In the genomic region with DNA sequence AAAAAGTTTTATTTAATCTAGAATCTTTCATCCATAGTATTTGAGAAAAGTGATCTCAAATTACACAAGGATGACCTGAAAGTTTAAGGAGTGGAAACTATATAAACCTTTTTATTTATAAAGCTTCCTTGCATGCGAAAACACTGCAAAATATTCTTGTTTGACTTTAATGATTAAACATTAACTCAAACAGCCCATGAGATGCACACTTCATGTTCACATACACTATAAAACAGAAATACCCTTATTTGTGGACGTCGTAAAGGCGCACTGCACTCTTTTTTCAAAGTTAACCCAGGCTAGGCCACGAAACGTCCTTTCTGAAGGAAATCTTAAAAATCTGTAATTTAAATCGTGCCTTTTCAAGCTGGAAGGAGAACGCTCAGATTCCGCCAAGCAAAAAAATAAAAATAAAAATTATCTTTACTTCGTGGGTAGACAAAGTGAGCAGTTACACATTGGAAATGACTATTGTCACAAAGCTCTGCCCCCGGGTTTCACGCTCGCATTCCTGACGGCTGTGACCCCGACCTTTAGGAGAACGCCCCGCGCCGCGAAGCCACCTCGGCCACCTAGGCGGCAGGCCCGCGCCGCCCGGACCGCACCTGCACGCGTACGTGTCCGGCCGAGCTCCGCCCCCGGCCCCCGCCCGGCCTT, we compare ENCODE assay signal across 1 cellular context.
A peak's percentile ranks its signal among the peaks of the same experiment; 100 is the strongest.
TF ChIP-seq lines count a peak whose summit lies in the region.

No MANE protein-coding gene starts in this region.

TF ChIP-seq in K562, 482 proteins besides CTCF, POLR2A, EP300 and RAD21:
- TF ChIP-seq, protein P1, sequence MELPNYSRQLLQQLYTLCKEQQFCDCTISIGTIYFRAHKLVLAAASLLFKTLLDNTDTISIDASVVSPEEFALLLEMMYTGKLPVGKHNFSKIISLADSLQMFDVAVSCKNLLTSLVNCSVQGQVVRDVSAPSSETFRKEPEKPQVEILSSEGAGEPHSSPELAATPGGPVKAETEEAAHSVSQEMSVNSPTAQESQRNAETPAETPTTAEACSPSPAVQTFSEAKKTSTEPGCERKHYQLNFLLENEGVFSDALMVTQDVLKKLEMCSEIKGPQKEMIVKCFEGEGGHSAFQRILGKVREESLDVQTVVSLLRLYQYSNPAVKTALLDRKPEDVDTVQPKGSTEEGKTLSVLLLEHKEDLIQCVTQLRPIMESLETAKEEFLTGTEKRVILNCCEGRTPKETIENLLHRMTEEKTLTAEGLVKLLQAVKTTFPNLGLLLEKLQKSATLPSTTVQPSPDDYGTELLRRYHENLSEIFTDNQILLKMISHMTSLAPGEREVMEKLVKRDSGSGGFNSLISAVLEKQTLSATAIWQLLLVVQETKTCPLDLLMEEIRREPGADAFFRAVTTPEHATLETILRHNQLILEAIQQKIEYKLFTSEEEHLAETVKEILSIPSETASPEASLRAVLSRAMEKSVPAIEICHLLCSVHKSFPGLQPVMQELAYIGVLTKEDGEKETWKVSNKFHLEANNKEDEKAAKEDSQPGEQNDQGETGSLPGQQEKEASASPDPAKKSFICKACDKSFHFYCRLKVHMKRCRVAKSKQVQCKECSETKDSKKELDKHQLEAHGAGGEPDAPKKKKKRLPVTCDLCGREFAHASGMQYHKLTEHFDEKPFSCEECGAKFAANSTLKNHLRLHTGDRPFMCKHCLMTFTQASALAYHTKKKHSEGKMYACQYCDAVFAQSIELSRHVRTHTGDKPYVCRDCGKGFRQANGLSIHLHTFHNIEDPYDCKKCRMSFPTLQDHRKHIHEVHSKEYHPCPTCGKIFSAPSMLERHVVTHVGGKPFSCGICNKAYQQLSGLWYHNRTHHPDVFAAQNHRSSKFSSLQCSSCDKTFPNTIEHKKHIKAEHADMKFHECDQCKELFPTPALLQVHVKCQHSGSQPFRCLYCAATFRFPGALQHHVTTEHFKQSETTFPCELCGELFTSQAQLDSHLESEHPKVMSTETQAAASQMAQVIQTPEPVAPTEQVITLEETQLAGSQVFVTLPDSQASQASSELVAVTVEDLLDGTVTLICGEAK (IDR thresholded peaks at IDR 0.05) = 0 out of 2 replicates have a peak, but pooled peaks have one; percentile 34
- TF ChIP-seq, protein P1 (CRISPR knock-in tag; IDR thresholded peaks at IDR 0.05) = no peak
- peak; percentile 65 for TF ChIP-seq GTF2E2 (tag; IDR thresholded peaks at IDR 0.05)
- TF ChIP-seq SIN3A (IDR thresholded peaks at IDR 0.05; ENCODE audit: borderline replicate concordance in 2 of 2, control insufficient read depth in 1 of 2, low read depth in 2 of 2, low read length in 2 of 2) = peak in 1 of 2 experiments; percentile 69; a peak in 1 of 4 replicates
- TF ChIP-seq, protein P2, sequence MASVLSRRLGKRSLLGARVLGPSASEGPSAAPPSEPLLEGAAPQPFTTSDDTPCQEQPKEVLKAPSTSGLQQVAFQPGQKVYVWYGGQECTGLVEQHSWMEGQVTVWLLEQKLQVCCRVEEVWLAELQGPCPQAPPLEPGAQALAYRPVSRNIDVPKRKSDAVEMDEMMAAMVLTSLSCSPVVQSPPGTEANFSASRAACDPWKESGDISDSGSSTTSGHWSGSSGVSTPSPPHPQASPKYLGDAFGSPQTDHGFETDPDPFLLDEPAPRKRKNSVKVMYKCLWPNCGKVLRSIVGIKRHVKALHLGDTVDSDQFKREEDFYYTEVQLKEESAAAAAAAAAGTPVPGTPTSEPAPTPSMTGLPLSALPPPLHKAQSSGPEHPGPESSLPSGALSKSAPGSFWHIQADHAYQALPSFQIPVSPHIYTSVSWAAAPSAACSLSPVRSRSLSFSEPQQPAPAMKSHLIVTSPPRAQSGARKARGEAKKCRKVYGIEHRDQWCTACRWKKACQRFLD (CRISPR knock-in tag; IDR thresholded peaks at IDR 0.05) = peak; percentile 60
- peak; percentile 63 for TF ChIP-seq BHLHE40 (IDR thresholded peaks at IDR 0.05; ENCODE audit: low read length)
- TF ChIP-seq ZEB2 (IDR thresholded peaks at IDR 0.05) = 0 out of 2 replicates have a peak, but pooled peaks have one; percentile 36
- TF ChIP-seq YY1 (IDR thresholded peaks at IDR 0.05; ENCODE audit: borderline replicate concordance in 1 of 3, control insufficient read depth in 1 of 3, extremely low read depth in 1 of 3, insufficient read depth in 3 of 3, insufficient read length in 1 of 3, insufficient replicate concordance in 2 of 3, low read depth in 1 of 3, low read length in 2 of 3) = peak in 1 of 3 experiments; percentile 7
- peak; percentile 33 for TF ChIP-seq KDM5B (IDR thresholded peaks at IDR 0.05; ENCODE audit: insufficient replicate concordance, low read depth, low read length)
- no peak for TF ChIP-seq ASH1L (IDR thresholded peaks at IDR 0.05; ENCODE audit: borderline replicate concordance, low read depth, partially characterized antibody)
- TF ChIP-seq, protein P3, sequence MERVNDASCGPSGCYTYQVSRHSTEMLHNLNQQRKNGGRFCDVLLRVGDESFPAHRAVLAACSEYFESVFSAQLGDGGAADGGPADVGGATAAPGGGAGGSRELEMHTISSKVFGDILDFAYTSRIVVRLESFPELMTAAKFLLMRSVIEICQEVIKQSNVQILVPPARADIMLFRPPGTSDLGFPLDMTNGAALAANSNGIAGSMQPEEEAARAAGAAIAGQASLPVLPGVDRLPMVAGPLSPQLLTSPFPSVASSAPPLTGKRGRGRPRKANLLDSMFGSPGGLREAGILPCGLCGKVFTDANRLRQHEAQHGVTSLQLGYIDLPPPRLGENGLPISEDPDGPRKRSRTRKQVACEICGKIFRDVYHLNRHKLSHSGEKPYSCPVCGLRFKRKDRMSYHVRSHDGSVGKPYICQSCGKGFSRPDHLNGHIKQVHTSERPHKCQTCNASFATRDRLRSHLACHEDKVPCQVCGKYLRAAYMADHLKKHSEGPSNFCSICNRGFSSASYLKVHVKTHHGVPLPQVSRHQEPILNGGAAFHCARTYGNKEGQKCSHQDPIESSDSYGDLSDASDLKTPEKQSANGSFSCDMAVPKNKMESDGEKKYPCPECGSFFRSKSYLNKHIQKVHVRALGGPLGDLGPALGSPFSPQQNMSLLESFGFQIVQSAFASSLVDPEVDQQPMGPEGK (CRISPR knock-in tag; IDR thresholded peaks at IDR 0.05; ENCODE audit: borderline replicate concordance) = no peak
- TF ChIP-seq, protein P4, sequence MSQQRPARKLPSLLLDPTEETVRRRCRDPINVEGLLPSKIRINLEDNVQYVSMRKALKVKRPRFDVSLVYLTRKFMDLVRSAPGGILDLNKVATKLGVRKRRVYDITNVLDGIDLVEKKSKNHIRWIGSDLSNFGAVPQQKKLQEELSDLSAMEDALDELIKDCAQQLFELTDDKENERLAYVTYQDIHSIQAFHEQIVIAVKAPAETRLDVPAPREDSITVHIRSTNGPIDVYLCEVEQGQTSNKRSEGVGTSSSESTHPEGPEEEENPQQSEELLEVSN (IDR thresholded peaks at IDR 0.05; ENCODE audit: borderline replicate concordance in 1 of 2, extremely low read depth in 1 of 2, insufficient read depth in 1 of 2, insufficient read length in 1 of 2, low read depth in 1 of 2, low read length in 1 of 2, poor library complexity in 1 of 2, severe bottlenecking in 1 of 2) = peak in 1 of 2 experiments; percentile 80
- TF ChIP-seq GTF2A2 (tag; IDR thresholded peaks at IDR 0.05) = no peak
